Comparison of ENCODE assay signal across 14 cellular contexts in genomic region chr22:44608606-44609226, GRCh38.
DNase-seq lines count a peak whose midpoint lies in the region; ATAC-seq, FAIRE-seq and TF ChIP-seq lines count a peak whose summit lies in the region.
"Had no signal": no experiment of that assay in that cellular context is flagged by ENCODE, and none has a peak within 500 bp of the region (broad histone marks: within the 10 kb centered on the region; RNA-seq: fewer than 3 reads in every experiment).

No MANE protein-coding gene starts in this region.

- H3K27ac Mint-ChIP-seq in type B pancreatic cell = no peak overlapping the region
- H3K27ac Mint-ChIP-seq: CD4-positive, CD25-positive, alpha-beta regulatory T cell had no signal

- 83% methylated on average over 10 of the region's 10 CpGs; no CpG with 5 or more reads in 1 of the 2 experiments for WGBS in H1 (ENCODE audit: extremely low coverage in 1 of 2, insufficient coverage in 1 of 2, insufficient read length in 1 of 2, insufficient replicate concordance in 2 of 2, low coverage in 1 of 2, low lambda C conversion rate in 2 of 2, missing lambda C conversion rate in 1 of 2), 2 experiments

- no peaks in the 10 kb centered on the region for H3K9me3 Mint-ChIP-seq in type B pancreatic cell

- no peaks in the 10 kb centered on the region for H3K79me1 ChIP-seq in H1 (ENCODE audit: low read depth, low read length)

- H4K20me1 ChIP-seq in H1 (replicated peaks in 1 of 2; ENCODE audit: control insufficient read depth in 1 of 2, insufficient read depth in 2 of 2, low read length in 2 of 2) = peaks cover 0 to 5% of the 10 kb centered on the region in 2 experiments
- H4K20me1 ChIP-seq: BLaER1 treated with 17β-estradiol and CSF1 and Interleukin-3, amounts not matched to agents 10 nM and 100 nM had no signal

- no peak overlapping the region for H4K91ac ChIP-seq in H1 (replicated peaks; ENCODE audit: insufficient read length, low read length)

- H3K23me2 ChIP-seq in H1 (ENCODE audit: low read depth, low read length) = peaks cover 5% of the 10 kb centered on the region; the same call in 1 of the 2 replicates

- no peak overlapping the region for H3K4me3 ChIP-seq in H1 (ENCODE audit: extremely low read depth in 1 of 4, insufficient read depth in 2 of 4, low read depth in 3 of 4, low read length in 4 of 4)
- no peak overlapping the region for H3K4me3 ChIP-seq in kidney (ENCODE audit: low read length in 2 of 2)
- H3K4me3 ChIP-seq: BLaER1 treated with 17β-estradiol and CSF1 and Interleukin-3, amounts not matched to agents 10 nM and 100 nM; GM23248 had no signal

- no peak overlapping the region for H2BK15ac ChIP-seq in H1 (ENCODE audit: low read length)

- CTCF ChIA-PET in H1 (lab: Charles Lee; ENCODE audit: partially characterized antibody) = interaction anchor here (1.3 to 2.0 kb wide), 2 partner anchors 15 to 615 kb away, joined by 6 read pairs; no protein-coding TSS in a partner anchor

- H3K4me2 ChIP-seq in H1 (ENCODE audit: insufficient read depth in 1 of 2, low read depth in 2 of 2, low read length in 2 of 2) = no peak overlapping the region
- H3K4me2 ChIP-seq: BLaER1 treated with 17β-estradiol and CSF1 and Interleukin-3, amounts not matched to agents 10 nM and 100 nM had no signal

- no peaks in the 10 kb centered on the region for H3K79me2 ChIP-seq in H1 (ENCODE audit: control insufficient read depth in 1 of 2, insufficient read depth in 2 of 2, low read length in 2 of 2)

- no peaks in the 10 kb centered on the region for H3K36me3 ChIP-seq in H1 (ENCODE audit: control insufficient read depth in 2 of 4, insufficient read depth in 4 of 4, low read length in 3 of 4)
- H3K36me3 ChIP-seq in kidney (ENCODE audit: control insufficient read depth in 1 of 2, insufficient read depth in 2 of 2, low read length in 2 of 2) = no peaks in the 10 kb centered on the region
- H3K36me3 ChIP-seq: BLaER1 treated with 17β-estradiol and CSF1 and Interleukin-3, amounts not matched to agents 10 nM and 100 nM had no signal

- no peak overlapping the region for H3K4ac ChIP-seq in H1 (replicated peaks; ENCODE audit: insufficient read length, low read depth, low read length)

- H3K4me1 ChIP-seq in H1 (replicated peaks in 1 of 4; ENCODE audit: control insufficient read depth in 3 of 4, insufficient read depth in 4 of 4, low read length in 3 of 4) (peaks cover 0 to 9% (median 6%) of the 10 kb centered on the region in 4 experiments; a peak in 3 of 7 replicates), kidney (ENCODE audit: control insufficient read depth in 1 of 2, insufficient read depth in 1 of 2, low read depth in 1 of 2, low read length in 2 of 2) (no peaks in the 10 kb centered on the region)

- no peak for TF ChIP-seq RAD21 in H1 (IDR thresholded peaks at IDR 0.05 in 1 of 2, conservative IDR thresholded peaks at IDR 0.05 in 1 of 2; ENCODE audit: low read depth in 2 of 2, low read length in 2 of 2)

- TF ChIP-seq CTCF in H1 (IDR thresholded peaks at IDR 0.05; ENCODE audit: control extremely low read depth in 1 of 3, insufficient read depth in 1 of 3, low read depth in 1 of 3, low read length in 3 of 3) = no peak
- TF ChIP-seq CTCF in kidney (IDR thresholded peaks at IDR 0.05; ENCODE audit: borderline replicate concordance, extremely low read depth, insufficient read depth) = no peak
- no peak for TF ChIP-seq CTCF in type B pancreatic cell (conservative IDR thresholded peaks at IDR 0.05)

- H2AK5ac ChIP-seq in H1 (ENCODE audit: low read depth, low read length) = 0 out of 2 replicates have a peak overlapping the region, but pooled peaks have one; percentile 9

- H3K18ac ChIP-seq in H1 (ENCODE audit: extremely low read depth, low read length) = peak overlapping the region; percentile 7; the same call in 1 of the 2 replicates

- TF ChIP-seq POLR2A in H1 (IDR thresholded peaks at IDR 0.05; ENCODE audit: control extremely low read depth in 1 of 2, low read depth in 2 of 2, low read length in 2 of 2) = no peak

- H4K5ac ChIP-seq in H1 (ENCODE audit: insufficient read length, low read depth, low read length) = no peak overlapping the region

- no peak overlapping the region for H3K14ac ChIP-seq in H1 (ENCODE audit: insufficient read length)

- POLR2A ChIA-PET in H1 (lab: Charles Lee; ENCODE audit: partially characterized antibody) = no interaction called here

- peaks cover 13% of the 10 kb centered on the region for H3K27me3 Mint-ChIP-seq in type B pancreatic cell
- H3K27me3 Mint-ChIP-seq: CD4-positive, CD25-positive, alpha-beta regulatory T cell had no signal

- no peaks in the 10 kb centered on the region for H3K9me3 ChIP-seq in H1 (ENCODE audit: insufficient read depth in 2 of 2, low read depth in 1 of 2, low read length in 1 of 2)
- H3K9me3 ChIP-seq in kidney (ENCODE audit: control insufficient read depth in 1 of 2, low read length in 2 of 2) = peaks cover 0 to 9% of the 10 kb centered on the region in 2 donors

- H3K23ac ChIP-seq in H1 (ENCODE audit: insufficient read length) = no peak overlapping the region

- intact Hi-C loops in Right ventricle myocardium superior (cut with DNase I) = no loop called here
- intact Hi-C loops in left cardiac atrium (cut with DNase I) = no loop called here
- intact Hi-C loops in kidney (cut with DNase I) = no loop called here

- H3K36me3 Mint-ChIP-seq in type B pancreatic cell = no peaks in the 10 kb centered on the region
- H3K36me3 Mint-ChIP-seq: CD4-positive, CD25-positive, alpha-beta regulatory T cell had no signal

- peak; percentile 4 for DNase-seq in Right ventricle myocardium superior
- no peak for DNase-seq in left cardiac atrium
- no peak for DNase-seq in H1 (ENCODE audit: low read depth in 1 of 2, low spot score in 2 of 2)
- peak; percentile 56 for DNase-seq in kidney
- peak; percentile 62 for DNase-seq in type B pancreatic cell (ENCODE audit: extremely low spot score, unreplicated experiment)
- DNase-seq in AML-193 (lab: John Stamatoyannopoulos, UW) = no peak
- DNase-seq in activated CD4-positive, CD25-positive, alpha-beta regulatory T cell treated with anti-CD3 and anti-CD28 coated beads, Interleukin-2, amount 50 U/mL, for 72 hours = no peak
- no peak for DNase-seq in activated effector memory CD4-positive, alpha-beta T cell treated with anti-CD3 and anti-CD28 coated beads, Interleukin-2, amount 50 U/mL, for 16 hours
- DNase-seq: 8988T; CD4-positive, CD25-positive, alpha-beta regulatory T cell; DMS 273 treated with DMSO at 0.1 percent for 48 hours had no signal

- no peak overlapping the region for H2BK12ac ChIP-seq in H1 (ENCODE audit: low read depth, low read length)

- H3K27me3 ChIP-seq in H1 (replicated peaks in 1 of 4; ENCODE audit: control insufficient read depth in 3 of 4, extremely low read depth in 1 of 4, insufficient read depth in 3 of 4, low read length in 3 of 4) = no peaks in the 10 kb centered on the region
- H3K27me3 ChIP-seq: BLaER1 treated with 17β-estradiol and CSF1 and Interleukin-3, amounts not matched to agents 10 nM and 100 nM had no signal

- H2BK5ac ChIP-seq in H1 (ENCODE audit: low read depth, low read length) = no peak overlapping the region; the same call in 1 of the 2 replicates

- H3K56ac ChIP-seq in H1 (replicated peaks; ENCODE audit: insufficient read length, low read depth, low read length) = no peak overlapping the region

- no peak overlapping the region for H2BK20ac ChIP-seq in H1 (ENCODE audit: low read length)

- no peak for ATAC-seq in Right ventricle myocardium superior (ENCODE audit: poor library complexity)
- ATAC-seq in left cardiac atrium = no peak
- ATAC-seq: HCT116 had no signal

- no peak for TF ChIP-seq EP300 in H1 (IDR thresholded peaks at IDR 0.05; ENCODE audit: borderline replicate concordance in 1 of 2, low read depth in 2 of 2, low read length in 2 of 2)

- H3K27ac ChIP-seq in H1 (ENCODE audit: low read depth, low read length) (no peak overlapping the region), kidney (ENCODE audit: low read depth in 2 of 2, low read length in 2 of 2) (no peak overlapping the region)
- H3K27ac ChIP-seq: BLaER1 treated with 17β-estradiol and CSF1 and Interleukin-3, amounts not matched to agents 10 nM and 100 nM; GM23248 had no signal

- H3K4me1 Mint-ChIP-seq in type B pancreatic cell (ENCODE audit: unreplicated experiment) = peaks cover 24% of the 10 kb centered on the region
- H3K4me1 Mint-ChIP-seq: CD4-positive, CD25-positive, alpha-beta regulatory T cell had no signal

- no peak overlapping the region for H3K4me3 Mint-ChIP-seq in type B pancreatic cell
- H3K4me3 Mint-ChIP-seq: CD4-positive, CD25-positive, alpha-beta regulatory T cell had no signal

- H3K9ac ChIP-seq in H1 (replicated peaks in 1 of 4; ENCODE audit: extremely low read depth in 1 of 4, low read depth in 3 of 4, low read length in 3 of 4) = no peak overlapping the region
- H3K9ac ChIP-seq in kidney (ENCODE audit: low read length in 2 of 2) = no peak overlapping the region
- H3K9ac ChIP-seq: BLaER1 treated with 17β-estradiol and CSF1 and Interleukin-3, amounts not matched to agents 10 nM and 100 nM; GM23248 had no signal

- FAIRE-seq in H1 (lab: Jason Lieb, UNC) (no peak), kidney (lab: Jason Lieb, UNC) (no peak)

- H2BK120ac ChIP-seq in H1 (replicated peaks; ENCODE audit: low read depth, low read length) = no peak overlapping the region

- H4K8ac ChIP-seq in H1 (ENCODE audit: extremely low read depth, insufficient read depth, low read length) = no peak overlapping the region

- no peak overlapping the region for H2AFZ ChIP-seq in H1 (ENCODE audit: low read length)
- H2AFZ ChIP-seq: GM23248 had no signal

TF ChIP-seq in H1, 55 proteins besides CTCF, POLR2A, EP300 and RAD21:
- no peak for TF ChIP-seq SAP30 (IDR thresholded peaks at IDR 0.05; ENCODE audit: insufficient read depth, insufficient replicate concordance, low read length)
- TF ChIP-seq E2F6 (IDR thresholded peaks at IDR 0.05) = 0 out of 2 replicates have a peak, but pooled peaks have one; percentile 6
- peak; percentile 79; the same call in 1 of the 2 replicates for TF ChIP-seq POU5F1 (IDR thresholded peaks at IDR 0.05; ENCODE audit: low read depth, low read length)
TF ChIP-seq in H1: peak in this region for 2.

Comparison
In these comparisons a context has a peak if more than half of its experiments do, and no peak if none do; other contexts are left out.
1. DNase-seq: peak in Right ventricle myocardium superior (single experiment), kidney (single experiment) and type B pancreatic cell (single experiment); none in left cardiac atrium (single experiment), H1 (0 of 2), AML-193 (0 of 2), activated CD4-positive, CD25-positive, alpha-beta regulatory T cell treated with anti-CD3 and anti-CD28 coated beads, Interleukin-2, amount 50 U/mL, for 72 hours (single experiment) and activated effector memory CD4-positive, alpha-beta T cell treated with anti-CD3 and anti-CD28 coated beads, Interleukin-2, amount 50 U/mL, for 16 hours (single experiment).